ENCODE assay signal across 19 cellular contexts in the genomic region with DNA sequence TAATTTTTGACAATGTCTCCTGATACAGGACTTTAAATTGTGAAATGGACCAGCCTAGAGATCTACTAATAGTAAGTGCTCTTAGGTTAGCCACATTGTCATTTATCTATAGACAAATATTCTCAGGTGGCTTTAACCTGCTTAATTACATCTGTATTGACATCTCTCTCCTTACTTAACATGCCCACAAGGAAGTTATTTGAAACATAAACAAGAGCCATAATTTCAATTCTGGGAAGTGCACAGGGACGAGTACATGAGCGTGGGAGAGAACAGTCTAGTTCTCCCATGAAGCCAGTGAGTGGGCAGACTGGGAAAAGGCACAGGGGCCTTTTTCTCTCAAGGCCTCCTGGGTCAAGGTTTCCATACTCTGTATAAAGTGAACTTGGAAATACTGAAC. TPM values are rescaled to one million over a fixed set of nuclear protein-coding genes. Genes with fewer than 3 reads are reported as not detected.
A peak's percentile ranks its signal among the peaks of the same experiment; 100 is the strongest.
DNase-seq lines count a peak whose midpoint lies in the region; ATAC-seq and TF ChIP-seq lines count a peak whose summit lies in the region.
"Had no signal": no experiment of that assay in that cellular context is flagged by ENCODE, and none has a peak within 500 bp of the region (broad histone marks: within the 10 kb centered on the region; RNA-seq: fewer than 3 reads in every experiment).

No MANE protein-coding gene starts in this region.

- BruUV-seq in IMR-90 (replicated peaks; lab: Mats Ljungman, UMichigan) = no TSS peak

- no peaks in the 10 kb centered on the region for H3K27me3 ChIP-seq in IMR-90 (ENCODE audit: control insufficient read depth, insufficient read depth, low read length)
- no peaks in the 10 kb centered on the region for H3K27me3 ChIP-seq in prostate gland (replicated peaks; ENCODE audit: insufficient read depth)

- H4K20me1 ChIP-seq in IMR-90 (ENCODE audit: insufficient read depth, low read length) = no peaks in the 10 kb centered on the region; the same call in 1 of the 2 replicates

- no peak for TF ChIP-seq CTCF in IMR-90 (conservative IDR thresholded peaks at IDR 0.05; ENCODE audit: low read depth, low read length)
- no peak for TF ChIP-seq CTCF in mucosa of descending colon (IDR thresholded peaks at IDR 0.05)
- TF ChIP-seq CTCF in prostate gland (IDR thresholded peaks at IDR 0.05) = no peak

- no peak overlapping the region for H3K23ac ChIP-seq in IMR-90 (ENCODE audit: low read depth, low read length)

- H4K91ac ChIP-seq in IMR-90 (ENCODE audit: insufficient read depth, low read depth, low read length) = no peak overlapping the region

- no peaks in the 10 kb centered on the region for H3K9me3 ChIP-seq in IMR-90 (ENCODE audit: control insufficient read depth, insufficient read depth, low read length)
- no peaks in the 10 kb centered on the region for H3K9me3 ChIP-seq in mucosa of descending colon
- H3K9me3 ChIP-seq in prostate gland = no peaks in the 10 kb centered on the region
- H3K9me3 ChIP-seq: Caco-2, HAP-1 had no signal

- no peak overlapping the region for H4K5ac ChIP-seq in IMR-90 (ENCODE audit: low read depth, low read length)

- no peak overlapping the region for H2BK20ac ChIP-seq in IMR-90 (ENCODE audit: low read depth, low read length)

- no peak overlapping the region for H3K56ac ChIP-seq in IMR-90 (ENCODE audit: extremely low read depth, insufficient read depth, low read length)

- no peak overlapping the region for H3K4me2 ChIP-seq in IMR-90 (ENCODE audit: low read depth, low read length)
- H3K4me2 ChIP-seq: A549 had no signal

- H3K4me1 ChIP-seq in IMR-90 (ENCODE audit: control insufficient read depth, insufficient read depth, low read length) (peaks cover 5% of the 10 kb centered on the region), mucosa of descending colon (ENCODE audit: low read depth) (no peaks in the 10 kb centered on the region), prostate gland (replicated peaks) (peaks cover 3% of the 10 kb centered on the region)
- H3K4me1 ChIP-seq: HAP-1 had no signal

- H3K4me3 ChIP-seq in IMR-90 (ENCODE audit: insufficient read depth, low read depth, low read length) (no peak overlapping the region), mucosa of descending colon (no peak overlapping the region), prostate gland (no peak overlapping the region)
- H3K4me3 ChIP-seq: A549, HAP-1 had no signal

- intact Hi-C loops in IMR-90 (cut with micrococcal nuclease) (no loop called here), mucosa of descending colon (cut with DNase I, micrococcal nuclease) (loop anchor here in 1 of 2 donors (10.0 kb wide), 2 partner anchors 150 to 370 kb away; no protein-coding TSS in a partner anchor), prostate gland (cut with DNase I) (no loop called here)

- H3K27ac ChIP-seq in IMR-90 (ENCODE audit: insufficient read depth, low read length) = no peak overlapping the region
- peak overlapping the region; percentile 50 to 59 for H3K27ac ChIP-seq in prostate gland
- H3K27ac ChIP-seq: A549 had no signal

- no peak overlapping the region for H2AK9ac ChIP-seq in IMR-90 (replicated peaks; ENCODE audit: low read depth, low read length, poor library complexity)

- H3K79me1 ChIP-seq in IMR-90 (ENCODE audit: low read depth in 1 of 2, low read length in 2 of 2) = no peaks in the 10 kb centered on the region

- H2BK15ac ChIP-seq in IMR-90 (ENCODE audit: low read depth, low read length) = no peak overlapping the region

- dilution Hi-C loops in IMR-90 (cut with HindIII; ENCODE audit: low sequenced_read_pairs, unreplicated experiment) = no loop called here

- no peak for TF ChIP-seq POLR2A in IMR-90 (IDR thresholded peaks at IDR 0.05; ENCODE audit: low read depth, low read length)
- TF ChIP-seq POLR2A in prostate gland (IDR thresholded peaks at IDR 0.05) = no peak

- 100% methylated on average over 1 of the region's 2 CpGs; no CpG with 5 or more reads in 1 of the 2 experiments for WGBS in IMR-90 (ENCODE audit: extremely low coverage in 2 of 2, insufficient read length in 1 of 2), 2 experiments
- 54% methylated on average over 2 of the region's 2 CpGs for WGBS in prostate gland

- no peak for ATAC-seq in IMR-90 (ENCODE audit: low read depth)
- peak; percentile 35 for ATAC-seq in mucosa of descending colon
- no peak for ATAC-seq in GM19351 (IDR thresholded peaks at IDR 0.05; ENCODE audit: unreplicated experiment)
- ATAC-seq: A549 had no signal

- POLR2A ChIA-PET in IMR-90 (lab: Charles Lee; ENCODE audit: unreplicated experiment) = no interaction called here

- no peak overlapping the region for H2AFZ ChIP-seq in IMR-90 (replicated peaks; ENCODE audit: low read length, poor library complexity)

- no peak overlapping the region for H3K18ac ChIP-seq in IMR-90 (ENCODE audit: low read depth, low read length)

- H2AK5ac ChIP-seq in IMR-90 (ENCODE audit: low read depth, low read length) = no peak overlapping the region

- no peak overlapping the region for H4K8ac ChIP-seq in IMR-90 (ENCODE audit: low read depth in 2 of 2, low read length in 2 of 2)

- CTCF ChIA-PET in IMR-90 (lab: Yijun Ruan, JAX) = no interaction called here

- H3K36me3 ChIP-seq in IMR-90 (ENCODE audit: control insufficient read depth, insufficient read depth, low read length) (no peaks in the 10 kb centered on the region), mucosa of descending colon (ENCODE audit: low read depth) (no peaks in the 10 kb centered on the region), prostate gland (no peaks in the 10 kb centered on the region)
- H3K36me3 ChIP-seq: HAP-1 had no signal

- H2BK5ac ChIP-seq in IMR-90 (ENCODE audit: low read depth, low read length, poor library complexity, severe bottlenecking) = no peak overlapping the region

- 0 out of 2 replicates have a peak overlapping the region, but pooled peaks have one; percentile 6 for H3K14ac ChIP-seq in IMR-90 (replicated peaks; ENCODE audit: low read depth, low read length)

- no peak overlapping the region for H3K9ac ChIP-seq in IMR-90 (ENCODE audit: low read depth, low read length)

- no peaks in the 10 kb centered on the region for H3K9me1 ChIP-seq in IMR-90 (ENCODE audit: insufficient read depth, low read length)

- no peak for TF ChIP-seq RAD21 in IMR-90 (IDR thresholded peaks at IDR 0.05; ENCODE audit: low read length)

- DNase-seq in Ammon's horn (ENCODE audit: low spot score) (peak; percentile 11), IMR-90 (no peak), mucosa of descending colon (no peak), prostate gland (ENCODE audit: low spot score) (no peak), activated gamma-delta T cell (lab: John Stamatoyannopoulos, UW) (no peak), GM19240 (ENCODE audit: insufficient read length, low spot score) (no peak), SHP77 treated with DMSO at 0.1 percent for 48 hours (lab: John Stamatoyannopoulos, UW) (no peak)
- DNase-seq: 8988T; ACHN; AML-193; C1 segment of cervical spinal cord; Caco-2; CD4-positive, alpha-beta memory T cell; DMS153; DND-41; GOT3 had no signal

- H3K4ac ChIP-seq in IMR-90 (ENCODE audit: low read depth, low read length) = no peak overlapping the region

- H2BK120ac ChIP-seq in IMR-90 (ENCODE audit: low read depth, low read length) = no peak overlapping the region

- in situ Hi-C loops in IMR-90 (cut with MboI; ENCODE audit: low sequenced_read_pairs) = loop anchor here (10.0 kb wide), 1 partner anchor 370 kb away; no protein-coding TSS in a partner anchor

TF ChIP-seq in IMR-90, 13 proteins besides CTCF, POLR2A, EP300 and RAD21:
- TF ChIP-seq, protein P1, sequence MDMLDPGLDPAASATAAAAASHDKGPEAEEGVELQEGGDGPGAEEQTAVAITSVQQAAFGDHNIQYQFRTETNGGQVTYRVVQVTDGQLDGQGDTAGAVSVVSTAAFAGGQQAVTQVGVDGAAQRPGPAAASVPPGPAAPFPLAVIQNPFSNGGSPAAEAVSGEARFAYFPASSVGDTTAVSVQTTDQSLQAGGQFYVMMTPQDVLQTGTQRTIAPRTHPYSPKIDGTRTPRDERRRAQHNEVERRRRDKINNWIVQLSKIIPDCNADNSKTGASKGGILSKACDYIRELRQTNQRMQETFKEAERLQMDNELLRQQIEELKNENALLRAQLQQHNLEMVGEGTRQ (IDR thresholded peaks at IDR 0.05; ENCODE audit: low read depth, low read length) = no peak

RNA-seq across cellular contexts. Expression of a gene that starts 54.2 kb away (rescaled TPM):
- total RNA-seq in IMR-90 (2012; rRNA removed) (6.6 and 7.5 TPM in 2 replicates), mucosa of descending colon (1 to 10 TPM; 1.1 to 6.5 (median 1.4) TPM), prostate gland (1 to 10 TPM; 8.9 to 9.1 TPM)
- 1.4 and 2.2 TPM in 2 replicates for polyA plus RNA-seq in IMR-90 (2012; rRNA removed)
- 0.21 and 0.55 TPM in 2 replicates for polyA plus RNA-seq in IMR-90 (2012; cell fraction: cytosol; rRNA removed)
- polyA plus RNA-seq in IMR-90 (2012; cell fraction: nucleus; rRNA removed; ENCODE audit: low replicate concordance) = 1.7 and 11.1 TPM in 2 replicates
